In the genomic region with DNA sequence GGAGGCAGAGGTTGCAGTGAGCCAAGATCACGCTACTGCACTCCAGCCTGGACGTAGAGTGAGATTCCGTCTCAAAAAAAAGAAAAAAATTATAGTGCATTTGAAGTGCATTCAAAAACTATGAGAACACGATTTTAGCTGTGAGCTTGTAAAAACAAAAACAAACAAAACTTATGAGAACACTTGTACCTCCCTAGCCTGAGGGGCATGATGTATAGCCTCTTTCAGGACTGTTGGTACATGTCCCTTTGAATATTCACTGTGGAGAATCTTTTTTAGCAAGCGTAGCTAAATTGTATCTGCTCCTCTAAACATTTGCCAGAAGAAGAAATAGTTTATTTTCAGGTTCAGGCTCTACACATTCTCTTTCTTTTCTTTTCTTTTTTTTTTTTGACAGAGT, we compare ENCODE assay signal across 24 cellular contexts.
"Had no signal": no experiment of that assay in that cellular context is flagged by ENCODE, and none has a peak within 500 bp of the region (broad histone marks: within the 10 kb centered on the region; RNA-seq: fewer than 3 reads in every experiment).

No MANE protein-coding gene starts in this region.

- H3K27me3 Mint-ChIP-seq: stimulated activated naive CD8-positive, alpha-beta T cell treated with anti-CD3 and anti-CD28 coated beads, Interleukin-15, Interleukin-2, amounts not matched to agents 100 ng/mL and 50 ng/mL, for 24 hours had no signal

- H3K4me2 ChIP-seq: hepatocyte, neural progenitor cell had no signal

- H3K9ac ChIP-seq: neural progenitor cell had no signal

- H2AFZ ChIP-seq: hepatocyte, neural progenitor cell had no signal

- H3K27ac ChIP-seq: cardiac muscle cell, hepatocyte, left ventricle myocardium inferior, neural progenitor cell, prostate gland, transverse colon had no signal

- H3K4me1 ChIP-seq: neural progenitor cell, prostate gland had no signal

- H3K27me3 ChIP-seq: cardiac muscle cell, hepatocyte, transverse colon had no signal

- H3K79me2 ChIP-seq: hepatocyte had no signal

- H3K36me3 Mint-ChIP-seq: naive thymus-derived CD8-positive, alpha-beta T cell had no signal

- H3K4me3 Mint-ChIP-seq: activated B cell treated with CpG ODN at 0.5 μM for 24 hours; activated CD4-positive, alpha-beta T cell treated with anti-CD3 and anti-CD28 coated beads for 36 hours; activated naive CD8-positive, alpha-beta T cell treated with anti-CD3 and anti-CD28 coated beads for 36 hours; activated T-cell treated with anti-CD3 and anti-CD28 coated beads, Interleukin-2, amount 50 U/mL, for 4 hours; endodermal cell; mesothelial cell of epicardium; naive thymus-derived CD8-positive, alpha-beta T cell; neural progenitor cell; stimulated activated naive CD8-positive, alpha-beta T cell treated with anti-CD3 and anti-CD28 coated beads, Interleukin-15, Interleukin-2, amounts not matched to agents 100 ng/mL and 50 ng/mL, for 24 hours had no signal

- H3K36me3 ChIP-seq: cardiac muscle cell, left ventricle myocardium inferior, neural progenitor cell, prostate gland, transverse colon had no signal

- DNase-seq: activated B cell treated with CpG ODN at 0.5 μM for 24 hours; activated CD4-positive, alpha-beta T cell treated with anti-CD3 and anti-CD28 coated beads for 36 hours; activated CD4-positive, alpha-beta T cell treated with anti-CD3 and anti-CD28 coated beads, Interleukin-2, amount 50 U/mL, for 4 hours; activated CD8-positive, alpha-beta memory T cell treated with anti-CD3 and anti-CD28 coated beads for 24 hours; activated CD8-positive, alpha-beta memory T cell treated with anti-CD3 and anti-CD28 coated beads, Interleukin-2, amount 50 U/mL, for 48 hours; activated naive CD4-positive, alpha-beta T cell treated with Interleukin-2 at 50 U/mL for 16 hours; activated naive CD8-positive, alpha-beta T cell treated with anti-CD3 and anti-CD28 coated beads for 36 hours; activated T-cell treated with anti-CD3 and anti-CD28 coated beads, Interleukin-2, amount 50 U/mL, for 4 hours; amygdala; cortex of kidney; endodermal cell; foreskin melanocyte; left ventricle myocardium inferior; naive thymus-derived CD8-positive, alpha-beta T cell; T1000; transverse colon had no signal

- H3K9me3 ChIP-seq: left ventricle myocardium inferior, prostate gland, transverse colon had no signal

- H3K4me3 ChIP-seq: cardiac muscle cell, hepatocyte, left ventricle myocardium inferior, neural progenitor cell, prostate gland, transverse colon had no signal

- FAIRE-seq: urothelium cell line had no signal

- H3K9me3 Mint-ChIP-seq: activated T-cell treated with anti-CD3 and anti-CD28 coated beads, Interleukin-2, amount 50 U/mL, for 4 hours; naive thymus-derived CD8-positive, alpha-beta T cell had no signal

- H3K27ac Mint-ChIP-seq: activated B cell treated with CpG ODN at 0.5 μM for 24 hours; activated CD4-positive, alpha-beta T cell treated with anti-CD3 and anti-CD28 coated beads for 36 hours; activated naive CD8-positive, alpha-beta T cell treated with anti-CD3 and anti-CD28 coated beads for 36 hours; activated T-helper 2 cell treated with anti-CD3 and anti-CD28 coated beads, Interferon-gamma antibody, Interleukin-2, Interleukin-4, amounts not matched to agents 10 μg/mL and 5 μg/mL and 100 μg/mL, durations not matched to agents 14 hours and 24 hours and 36 hours; endodermal cell; mesothelial cell of epicardium; naive thymus-derived CD8-positive, alpha-beta T cell; neural progenitor cell; stimulated activated naive CD8-positive, alpha-beta T cell treated with anti-CD3 and anti-CD28 coated beads, Interleukin-15, Interleukin-2, amounts not matched to agents 100 ng/mL and 50 ng/mL, for 24 hours had no signal
